ENCODE assay signal across 22 cellular contexts in the genomic region with DNA sequence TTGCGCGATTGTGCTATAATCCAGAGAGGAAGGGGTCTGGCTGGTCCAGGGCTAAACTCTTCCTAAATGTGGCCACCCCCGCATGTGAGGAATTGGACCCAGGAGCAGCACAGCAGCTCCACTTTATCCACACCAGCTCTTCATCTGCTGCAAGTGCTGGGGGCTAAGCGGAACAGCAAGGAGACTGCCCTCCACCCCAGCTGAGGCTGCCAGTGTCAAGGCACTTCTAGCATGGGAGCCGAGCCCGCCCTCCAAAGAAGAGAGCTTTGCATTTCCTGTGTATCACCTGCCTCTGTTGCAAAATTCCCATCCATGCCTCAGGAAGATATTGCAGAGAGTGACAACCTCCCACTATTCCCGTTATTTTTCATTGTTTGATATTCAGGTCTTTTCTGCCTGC.
"Had no signal": no experiment of that assay in that cellular context is flagged by ENCODE, and none has a peak within 500 bp of the region (broad histone marks: within the 10 kb centered on the region; RNA-seq: fewer than 3 reads in every experiment).

No MANE protein-coding gene starts in this region.

- H3K27me3 ChIP-seq: right atrium auricular region, right lobe of liver, testis, thyroid gland had no signal

- H3K4me1 ChIP-seq: parathyroid adenoma, psoas muscle, right lobe of liver, thyroid gland had no signal

- ATAC-seq: heart right ventricle; naive thymus-derived CD8-positive, alpha-beta T cell; psoas muscle; right lobe of liver; stimulated activated naive B cell treated with anti-CD40 and anti-IgM and Interleukin-4, amounts not matched to agents 10 μg/mL and 1 μg/mL and 100 μg/mL, for 72 hours; stimulated activated naive CD8-positive, alpha-beta T cell treated with anti-CD3 and anti-CD28 coated beads, Interleukin-15, Interleukin-2, amounts not matched to agents 100 U/mL and 50 U/mL, for 24 hours had no signal

- H3K9ac ChIP-seq: parathyroid adenoma had no signal

- DNase-seq: heart right ventricle; islet precursor cell; left ventricle myocardium inferior; naive thymus-derived CD8-positive, alpha-beta T cell; occipital lobe; psoas muscle; right lobe of liver; stimulated activated CD4-positive, alpha-beta T cell treated with anti-CD3 and anti-CD28 coated beads, Interleukin-2, amount 100 ng/mL, for 24 hours; stimulated activated CD4-positive, alpha-beta T cell treated with anti-CD3 and anti-CD28 coated beads, Interleukin-4, amount 100 ng/mL, for 1 hour; stimulated activated naive B cell treated with anti-CD40 and anti-IgM and Interleukin-4, amounts not matched to agents 10 μg/mL and 1 μg/mL and 100 μg/mL, for 72 hours; stimulated activated naive CD8-positive, alpha-beta T cell treated with anti-CD3 and anti-CD28 coated beads, Interleukin-15, Interleukin-2, amounts not matched to agents 100 U/mL and 50 U/mL, for 24 hours; stomach; testis; thyroid gland; transverse colon; upper lobe of left lung had no signal

- H3K4me3 ChIP-seq: heart right ventricle, hepatocyte, left ventricle myocardium inferior, lung, psoas muscle, right atrium auricular region, right lobe of liver, smooth muscle cell, stomach, testis, thyroid gland, transverse colon, upper lobe of left lung had no signal

- H3K27ac ChIP-seq: heart right ventricle, hepatocyte, left ventricle myocardium inferior, neutrophil, parathyroid adenoma, psoas muscle, right atrium auricular region, right lobe of liver, stomach, testis, thyroid gland, transverse colon, upper lobe of left lung had no signal

- H2AFZ ChIP-seq: hepatocyte, parathyroid adenoma had no signal

- H3K4me2 ChIP-seq: hepatocyte, smooth muscle cell had no signal

- H3K36me3 ChIP-seq: heart right ventricle, left ventricle myocardium inferior, neutrophil, right atrium auricular region, right lobe of liver, stomach, thyroid gland, transverse colon, upper lobe of left lung had no signal

- H3K9me3 ChIP-seq: heart right ventricle, left ventricle myocardium inferior, neutrophil, psoas muscle, right atrium auricular region, right lobe of liver, stomach, testis, thyroid gland, transverse colon, upper lobe of left lung had no signal
